28 cellular contexts compared by ENCODE assay signal in the genomic region with DNA sequence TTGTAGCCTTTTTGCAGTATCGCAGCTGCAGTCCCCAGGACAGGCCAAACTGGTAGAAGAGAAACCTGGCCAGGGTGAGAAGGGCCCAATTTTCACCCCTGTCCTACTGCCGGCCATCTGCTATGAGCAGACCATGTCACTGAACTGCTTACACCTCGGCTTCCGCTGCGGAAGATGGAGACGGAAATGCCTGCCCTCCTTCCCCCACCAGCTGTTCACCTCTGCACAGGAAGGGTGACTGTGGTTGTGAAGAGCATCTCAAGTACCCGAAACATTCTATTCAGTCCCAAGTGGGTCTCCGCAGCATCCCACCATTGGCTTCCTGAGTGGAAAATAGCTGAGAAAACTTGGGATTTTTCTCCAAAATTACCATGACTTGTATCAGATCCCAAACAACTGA. TPM values are rescaled to one million over a fixed set of nuclear protein-coding genes. Genes with fewer than 3 reads are reported as not detected.
"Had no signal": no experiment of that assay in that cellular context is flagged by ENCODE, and none has a peak within 500 bp of the region (broad histone marks: within the 10 kb centered on the region; RNA-seq: fewer than 3 reads in every experiment).

No MANE protein-coding gene starts in this region.

- H3K4me1 Mint-ChIP-seq: activated CD4-positive, alpha-beta memory T cell treated with anti-CD3 and anti-CD28 coated beads, Interleukin-2, amount 10 ng/mL, durations not matched to agents 7 days and 5 days; activated CD4-positive, alpha-beta T cell treated with anti-CD3 and anti-CD28 coated beads, Interleukin-2, amount 10 ng/mL, durations not matched to agents 7 days and 5 days had no signal

- DNase-seq: activated CD4-positive, alpha-beta memory T cell treated with anti-CD3 and anti-CD28 coated beads, Interleukin-2, amount 10 ng/mL, durations not matched to agents 7 days and 5 days; activated CD4-positive, alpha-beta T cell treated with anti-CD3 and anti-CD28 coated beads for 1 hour; activated CD4-positive, alpha-beta T cell treated with anti-CD3 and anti-CD28 coated beads for 4 hours; activated CD4-positive, alpha-beta T cell treated with anti-CD3 and anti-CD28 coated beads, Interleukin-2, amount 10 ng/mL, durations not matched to agents 7 days and 5 days; activated CD4-positive, alpha-beta T cell treated with anti-CD3 and anti-CD28 coated beads, Interleukin-2, amount 50 U/mL, for 4 hours; activated CD4-positive, CD25-positive, alpha-beta regulatory T cell; activated CD8-positive, alpha-beta memory T cell treated with anti-CD3 and anti-CD28 coated beads, Interleukin-2, amount 50 U/mL, for 48 hours; activated gamma-delta T cell; activated naive CD4-positive, alpha-beta T cell; activated naive CD4-positive, alpha-beta T cell treated with anti-CD3 and anti-CD28 coated beads, Interleukin-2, amount 50 U/mL, for 16 hours; activated T-cell treated with anti-CD3 and anti-CD28 coated beads for 4 hours; activated T-cell treated with anti-CD3 and anti-CD28 coated beads, Interleukin-2, amount 50 U/mL, for 24 hours; activated T-cell treated with anti-CD3 and anti-CD28 coated beads, Interleukin-2, amount 50 U/mL, for 72 hours; amniotic stem cell; anterior cingulate cortex; brain microvascular endothelial cell; caudate nucleus; cortex of kidney; dermis blood vessel endothelial cell; effector CD4-positive, alpha-beta T cell; effector memory CD8-positive, alpha-beta T cell; erythroblast; foreskin keratinocyte; gastrocnemius medialis; T-helper 2 cell had no signal

- H3K27me3 Mint-ChIP-seq: activated CD4-positive, alpha-beta memory T cell treated with anti-CD3 and anti-CD28 coated beads, Interleukin-2, amount 10 ng/mL, durations not matched to agents 7 days and 5 days; activated CD4-positive, alpha-beta T cell treated with anti-CD3 and anti-CD28 coated beads, Interleukin-2, amount 10 ng/mL, durations not matched to agents 7 days and 5 days had no signal

- H3K27me3 ChIP-seq: brain microvascular endothelial cell, esophagus muscularis mucosa, foreskin keratinocyte, gastrocnemius medialis had no signal

- H3K4me1 ChIP-seq: esophagus muscularis mucosa, foreskin keratinocyte had no signal

- H3K4me3 ChIP-seq: esophagus muscularis mucosa, gastrocnemius medialis had no signal

- H3K9me3 ChIP-seq: esophagus muscularis mucosa, gastrocnemius medialis had no signal

- H3K36me3 ChIP-seq: brain microvascular endothelial cell, esophagus muscularis mucosa, gastrocnemius medialis had no signal

- H3K36me3 Mint-ChIP-seq: activated naive CD8-positive, alpha-beta T cell had no signal

- ATAC-seq: activated T-cell treated with anti-CD3 and anti-CD28 coated beads, Interleukin-2, amount 50 U/mL, for 72 hours; effector memory CD8-positive, alpha-beta T cell; foreskin keratinocyte; gastrocnemius medialis had no signal

- H3K27ac ChIP-seq: brain microvascular endothelial cell, esophagus muscularis mucosa, foreskin keratinocyte, gastrocnemius medialis had no signal

- H3K27ac Mint-ChIP-seq: activated CD4-positive, alpha-beta memory T cell treated with anti-CD3 and anti-CD28 coated beads, Interleukin-2, amount 10 ng/mL, durations not matched to agents 7 days and 5 days; activated CD4-positive, alpha-beta T cell treated with anti-CD3 and anti-CD28 coated beads, Interleukin-2, amount 10 ng/mL, durations not matched to agents 7 days and 5 days; activated naive CD8-positive, alpha-beta T cell; activated T-cell treated with anti-CD3 and anti-CD28 coated beads, Interleukin-2, amount 50 U/mL, for 24 hours; activated T-cell treated with anti-CD3 and anti-CD28 coated beads, Interleukin-2, amount 50 U/mL, for 72 hours; effector memory CD8-positive, alpha-beta T cell had no signal

- H3K4me3 Mint-ChIP-seq: activated CD4-positive, alpha-beta memory T cell treated with anti-CD3 and anti-CD28 coated beads, Interleukin-2, amount 10 ng/mL, durations not matched to agents 7 days and 5 days; activated CD4-positive, alpha-beta T cell treated with anti-CD3 and anti-CD28 coated beads, Interleukin-2, amount 10 ng/mL, durations not matched to agents 7 days and 5 days; activated naive CD8-positive, alpha-beta T cell; activated T-cell treated with anti-CD3 and anti-CD28 coated beads, Interleukin-2, amount 50 U/mL, for 24 hours; activated T-cell treated with anti-CD3 and anti-CD28 coated beads, Interleukin-2, amount 50 U/mL, for 72 hours; effector memory CD8-positive, alpha-beta T cell had no signal

- H3K9me3 Mint-ChIP-seq: activated CD4-positive, alpha-beta memory T cell treated with anti-CD3 and anti-CD28 coated beads, Interleukin-2, amount 10 ng/mL, durations not matched to agents 7 days and 5 days; activated CD4-positive, alpha-beta T cell treated with anti-CD3 and anti-CD28 coated beads, Interleukin-2, amount 10 ng/mL, durations not matched to agents 7 days and 5 days; activated T-cell treated with anti-CD3 and anti-CD28 coated beads, Interleukin-2, amount 50 U/mL, for 72 hours had no signal

RNA-seq across cellular contexts. Expression of a gene that starts 16.1 kb away (rescaled TPM):
- total RNA-seq: activated CD4-positive, alpha-beta memory T cell treated with anti-CD3 and anti-CD28 coated beads, Interleukin-2, amount 10 ng/mL, durations not matched to agents 7 days and 5 days; activated CD4-positive, alpha-beta T cell treated with anti-CD3 and anti-CD28 coated beads, Interleukin-2, amount 10 ng/mL, durations not matched to agents 7 days and 5 days; bronchial epithelial cell; foreskin keratinocyte had no signal
- polyA plus RNA-seq: foreskin keratinocyte had no signal
